In genomic region chr18:48779462-48779861, GRCh38 we compare ENCODE assay signal across 22 cellular contexts.
DNase-seq lines count a peak whose midpoint lies in the region; ATAC-seq and TF ChIP-seq lines count a peak whose summit lies in the region.
"Had no signal": no experiment of that assay in that cellular context is flagged by ENCODE, and none has a peak within 500 bp of the region (broad histone marks: within the 10 kb centered on the region; RNA-seq: fewer than 3 reads in every experiment).

No MANE protein-coding gene starts in this region.

- peak overlapping the region; percentile 91 to 99 (median 96) for H3K4me2 ChIP-seq in BLaER1 treated with 17β-estradiol and CSF1 and Interleukin-3, amounts not matched to agents 10 nM and 100 nM
- H3K4me2 ChIP-seq: GM23338 had no signal

- DNase-seq in medulla oblongata (ENCODE audit: extremely low spot score) (peak; percentile 6), sigmoid colon (no peak), GDM1 (lab: John Stamatoyannopoulos, UW) (no peak), uterus (no peak), Ammon's horn (ENCODE audit: low spot score) (no peak)
- DNase-seq: activated CD4-positive, alpha-beta T cell treated with anti-CD3 and anti-CD28 coated beads for 4 hours; activated CD8-positive, alpha-beta memory T cell treated with anti-CD3 and anti-CD28 coated beads, Interleukin-2, amount 10 ng/mL, durations not matched to agents 7 days and 5 days; activated naive CD8-positive, alpha-beta T cell treated with anti-CD3 and anti-CD28 coated beads for 36 hours; head of caudate nucleus; mammary epithelial cell; MV-4-11; naive thymus-derived CD4-positive, alpha-beta T cell; NCI-H187; NCI-H82; SIG-M5; stimulated activated CD4-positive, alpha-beta T cell treated with anti-CD3 and anti-CD28 coated beads, Interleukin-4, amount 100 ng/mL, for 1 hour had no signal

- intact Hi-C loops in dendritic cell treated with granulocyte-macrophage colony-stimulating factor and Interleukin-4, amounts not matched to agents 40 ng/mL and 50 ng/mL, for 4 days (cut with micrococcal nuclease): loop anchor here (5.0 to 10.0 kb wide), 3 partner anchors 173 to 398 kb away; partner anchors contain the start of gene SMAD7
- intact Hi-C loops in sigmoid colon (cut with DNase I) (loop anchor here (5.0 to 10.0 kb wide), 3 partner anchors 48 to 685 kb away; partner anchors contain the start of gene DYM), uterus (cut with DNase I; ENCODE audit: low total_unique reads) (loop anchor here (10.0 kb wide), 1 partner anchor 165 kb away; no protein-coding TSS in a partner anchor)

- H3K36me3 ChIP-seq in BLaER1 treated with 17β-estradiol and CSF1 and Interleukin-3, amounts not matched to agents 10 nM and 100 nM: peaks cover 0 to 6% (median 0%) of the 10 kb centered on the region in 11 experiments; a peak in 1 of 22 replicates
- H3K36me3 ChIP-seq in sigmoid colon (no peaks in the 10 kb centered on the region), uterus (no peaks in the 10 kb centered on the region)

- no peak for ATAC-seq in GM19351 (IDR thresholded peaks at IDR 0.05; ENCODE audit: unreplicated experiment)
- ATAC-seq: activated CD8-positive, alpha-beta memory T cell treated with anti-CD3 and anti-CD28 coated beads, Interleukin-2, amount 10 ng/mL, durations not matched to agents 7 days and 5 days; GM23338; naive thymus-derived CD4-positive, alpha-beta T cell had no signal

- H3K9me3 Mint-ChIP-seq in dendritic cell treated with granulocyte-macrophage colony-stimulating factor and Interleukin-4, amounts not matched to agents 40 ng/mL and 50 ng/mL, for 4 days: no peaks in the 10 kb centered on the region
- H3K9me3 Mint-ChIP-seq: activated naive CD8-positive, alpha-beta T cell treated with anti-CD3 and anti-CD28 coated beads for 36 hours; GM23338; naive thymus-derived CD4-positive, alpha-beta T cell; stimulated activated naive CD8-positive, alpha-beta T cell treated with anti-CD3 and anti-CD28 coated beads, Interleukin-15, Interleukin-2, amounts not matched to agents 100 ng/mL and 50 ng/mL, for 24 hours had no signal

- H3K4me3 ChIP-seq in BLaER1 treated with 17β-estradiol and CSF1 and Interleukin-3, amounts not matched to agents 10 nM and 100 nM: peak overlapping the region in 1 of 10 experiments; percentile 5; a peak in 3 of 20 replicates
- H3K4me3 ChIP-seq in sigmoid colon (no peak overlapping the region), uterus (no peak overlapping the region)
- H3K4me3 ChIP-seq: GM23338 had no signal

- H3K4me3 Mint-ChIP-seq in dendritic cell treated with granulocyte-macrophage colony-stimulating factor and Interleukin-4, amounts not matched to agents 40 ng/mL and 50 ng/mL, for 4 days: no peak overlapping the region
- H3K4me3 Mint-ChIP-seq: activated CD8-positive, alpha-beta memory T cell treated with anti-CD3 and anti-CD28 coated beads, Interleukin-2, amount 10 ng/mL, durations not matched to agents 7 days and 5 days; activated naive CD8-positive, alpha-beta T cell treated with anti-CD3 and anti-CD28 coated beads for 36 hours; GM23338; naive thymus-derived CD4-positive, alpha-beta T cell; stimulated activated naive CD8-positive, alpha-beta T cell treated with anti-CD3 and anti-CD28 coated beads, Interleukin-15, Interleukin-2, amounts not matched to agents 100 ng/mL and 50 ng/mL, for 24 hours had no signal

- H3K36me3 Mint-ChIP-seq in dendritic cell treated with granulocyte-macrophage colony-stimulating factor and Interleukin-4, amounts not matched to agents 40 ng/mL and 50 ng/mL, for 4 days (ENCODE audit: low read depth): peaks cover 8% of the 10 kb centered on the region
- H3K36me3 Mint-ChIP-seq: activated CD8-positive, alpha-beta memory T cell treated with anti-CD3 and anti-CD28 coated beads, Interleukin-2, amount 10 ng/mL, durations not matched to agents 7 days and 5 days; activated naive CD8-positive, alpha-beta T cell treated with anti-CD3 and anti-CD28 coated beads for 36 hours; naive thymus-derived CD4-positive, alpha-beta T cell had no signal

- H3K27me3 ChIP-seq in BLaER1 treated with 17β-estradiol and CSF1 and Interleukin-3, amounts not matched to agents 10 nM and 100 nM: peaks cover 0 to 33% (median 0%) of the 10 kb centered on the region in 11 experiments; a peak in 5 of 22 replicates
- no peaks in the 10 kb centered on the region for H3K27me3 ChIP-seq in sigmoid colon
- H3K27me3 ChIP-seq in uterus: no peaks in the 10 kb centered on the region

- H3K9ac ChIP-seq in BLaER1 treated with 17β-estradiol and CSF1 and Interleukin-3, amounts not matched to agents 10 nM and 100 nM: peak overlapping the region in 4 of 11 experiments; percentile 1 to 73 (median 39); a peak in 8 of 22 replicates

- H3K4me1 Mint-ChIP-seq in dendritic cell treated with granulocyte-macrophage colony-stimulating factor and Interleukin-4, amounts not matched to agents 40 ng/mL and 50 ng/mL, for 4 days (ENCODE audit: low read depth): peaks cover 89% of the 10 kb centered on the region

- H3K27ac Mint-ChIP-seq in dendritic cell treated with granulocyte-macrophage colony-stimulating factor and Interleukin-4, amounts not matched to agents 40 ng/mL and 50 ng/mL, for 4 days: peak overlapping the region; percentile 97
- H3K27ac Mint-ChIP-seq: activated CD8-positive, alpha-beta memory T cell treated with anti-CD3 and anti-CD28 coated beads, Interleukin-2, amount 10 ng/mL, durations not matched to agents 7 days and 5 days; activated naive CD8-positive, alpha-beta T cell treated with anti-CD3 and anti-CD28 coated beads for 36 hours; stimulated activated naive CD8-positive, alpha-beta T cell treated with anti-CD3 and anti-CD28 coated beads, Interleukin-15, Interleukin-2, amounts not matched to agents 100 ng/mL and 50 ng/mL, for 24 hours had no signal

- TF ChIP-seq CTCF in sigmoid colon (IDR thresholded peaks at IDR 0.05) (no peak), uterus (IDR thresholded peaks at IDR 0.05) (no peak)

- no peak for TF ChIP-seq EP300 in sigmoid colon (IDR thresholded peaks at IDR 0.05)

- H3K27ac ChIP-seq in BLaER1 treated with 17β-estradiol and CSF1 and Interleukin-3, amounts not matched to agents 10 nM and 100 nM: peak overlapping the region in 1 of 11 experiments; percentile 20; a peak in 3 of 22 replicates
- H3K27ac ChIP-seq in sigmoid colon (peak overlapping the region; percentile 74 to 91 (median 81)), uterus (peak overlapping the region in 1 of 2 donors; percentile 72)
- H3K27ac ChIP-seq: C4-2B had no signal

- H3K9me3 ChIP-seq in BLaER1 treated with 17β-estradiol and CSF1 and Interleukin-3, amounts not matched to agents 10 nM and 100 nM (replicated peaks in 1 of 11): no peaks in the 10 kb centered on the region
- H3K9me3 ChIP-seq in sigmoid colon (no peaks in the 10 kb centered on the region), uterus (no peaks in the 10 kb centered on the region)

- TF ChIP-seq POLR2A in sigmoid colon (IDR thresholded peaks at IDR 0.05): no peak
- TF ChIP-seq POLR2A in uterus (IDR thresholded peaks at IDR 0.05): no peak

- H4K20me1 ChIP-seq in BLaER1 treated with 17β-estradiol and CSF1 and Interleukin-3, amounts not matched to agents 10 nM and 100 nM: peaks cover 0 to 90% (median 0%) of the 10 kb centered on the region in 11 experiments; a peak in 6 of 22 replicates

- WGBS in sigmoid colon, 2 donors: 93 to 94% methylated on average over 7 of the region's 7 CpGs

- peaks cover 3% of the 10 kb centered on the region for H3K27me3 Mint-ChIP-seq in dendritic cell treated with granulocyte-macrophage colony-stimulating factor and Interleukin-4, amounts not matched to agents 40 ng/mL and 50 ng/mL, for 4 days
- H3K27me3 Mint-ChIP-seq: activated CD8-positive, alpha-beta memory T cell treated with anti-CD3 and anti-CD28 coated beads, Interleukin-2, amount 10 ng/mL, durations not matched to agents 7 days and 5 days; activated naive CD8-positive, alpha-beta T cell treated with anti-CD3 and anti-CD28 coated beads for 36 hours; naive thymus-derived CD4-positive, alpha-beta T cell; stimulated activated naive CD8-positive, alpha-beta T cell treated with anti-CD3 and anti-CD28 coated beads, Interleukin-15, Interleukin-2, amounts not matched to agents 100 ng/mL and 50 ng/mL, for 24 hours had no signal

- H3K4me1 ChIP-seq in BLaER1 treated with 17β-estradiol and CSF1 and Interleukin-3, amounts not matched to agents 10 nM and 100 nM: peaks cover 89 to 96% (median 93%) of the 10 kb centered on the region in 10 experiments
- H3K4me1 ChIP-seq in sigmoid colon: peaks cover 0 to 77% (median 58%) of the 10 kb centered on the region in 4 donors
- peaks cover 0 to 30% of the 10 kb centered on the region in 2 donors for H3K4me1 ChIP-seq in uterus
